ENCODE assay signal across 23 cellular contexts in the genomic region with DNA sequence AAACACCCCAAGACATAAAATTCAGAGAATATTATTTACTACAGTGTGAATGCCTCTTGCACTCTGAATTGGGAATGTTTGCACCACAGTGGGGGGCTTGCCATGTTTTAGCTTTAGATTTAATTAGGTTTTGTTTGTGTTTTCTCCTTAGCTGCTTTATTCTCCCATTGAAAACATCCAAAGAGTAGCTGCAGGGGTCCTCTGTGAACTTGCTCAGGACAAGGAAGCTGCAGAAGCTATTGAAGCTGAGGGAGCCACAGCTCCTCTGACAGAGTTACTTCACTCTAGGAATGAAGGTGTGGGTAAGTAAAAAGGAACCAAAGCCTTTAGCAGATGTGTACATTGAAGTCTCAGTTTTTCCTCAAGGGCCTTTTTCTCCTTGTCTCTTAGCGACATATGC.
"Had no signal": no experiment of that assay in that cellular context is flagged by ENCODE, and none has a peak within 500 bp of the region (broad histone marks: within the 10 kb centered on the region; RNA-seq: fewer than 3 reads in every experiment).

No MANE protein-coding gene starts in this region.

- DNase-seq: activated CD4-positive, alpha-beta T cell treated with anti-CD3 and anti-CD28 coated beads for 1 hour; activated CD4-positive, alpha-beta T cell treated with anti-CD3 and anti-CD28 coated beads, Interleukin-2, amount 50 U/mL, for 4 hours; activated CD8-positive, alpha-beta memory T cell treated with anti-CD3 and anti-CD28 coated beads for 24 hours; activated CD8-positive, alpha-beta memory T cell treated with anti-CD3 and anti-CD28 coated beads, Interleukin-2, amount 50 U/mL, for 48 hours; activated effector memory CD4-positive, alpha-beta T cell treated with Interleukin-2 at 50 U/mL for 16 hours; activated naive CD4-positive, alpha-beta T cell treated with anti-CD3 and anti-CD28 coated beads for 36 hours; activated naive CD8-positive, alpha-beta T cell treated with anti-CD3 and anti-CD28 coated beads, Interleukin-2, amount 10 ng/mL, durations not matched to agents 7 days and 5 days; activated T-cell treated with anti-CD3 and anti-CD28 coated beads, Interleukin-2, amount 50 U/mL, for 72 hours; amniotic stem cell; colonic mucosa; dorsolateral prefrontal cortex; effector memory CD8-positive, alpha-beta T cell; gastrocnemius medialis; left colon; naive B cell; ovary; stimulated activated CD4-positive, alpha-beta T cell treated with anti-CD3 and anti-CD28 coated beads, Interleukin-4, amount 100 ng/mL, for 24 hours; stomach; WERI-Rb-1 had no signal

- H3K27ac Mint-ChIP-seq: activated naive CD8-positive, alpha-beta T cell treated with anti-CD3 and anti-CD28 coated beads, Interleukin-2, amount 10 ng/mL, durations not matched to agents 7 days and 5 days; T-helper 2 cell treated with Interferon-gamma antibody and Interleukin-4, amounts not matched to agents 5 μg/mL and 100 μg/mL, for 36 hours had no signal

- H3K4me3 Mint-ChIP-seq: activated naive CD4-positive, alpha-beta T cell treated with anti-CD3 and anti-CD28 coated beads for 36 hours; activated naive CD8-positive, alpha-beta T cell treated with anti-CD3 and anti-CD28 coated beads, Interleukin-2, amount 10 ng/mL, durations not matched to agents 7 days and 5 days; activated T-cell treated with anti-CD3 and anti-CD28 coated beads, Interleukin-2, amount 50 U/mL, for 72 hours; central memory CD8-positive, alpha-beta T cell; effector memory CD8-positive, alpha-beta T cell; memory B cell; naive B cell; T-helper 2 cell treated with Interferon-gamma antibody and Interleukin-4, amounts not matched to agents 5 μg/mL and 100 μg/mL, for 36 hours had no signal

- H3K9me3 Mint-ChIP-seq: activated naive CD4-positive, alpha-beta T cell treated with anti-CD3 and anti-CD28 coated beads for 36 hours; activated naive CD8-positive, alpha-beta T cell treated with anti-CD3 and anti-CD28 coated beads, Interleukin-2, amount 10 ng/mL, durations not matched to agents 7 days and 5 days; activated T-cell treated with anti-CD3 and anti-CD28 coated beads, Interleukin-2, amount 50 U/mL, for 72 hours; central memory CD8-positive, alpha-beta T cell; effector memory CD8-positive, alpha-beta T cell; memory B cell; naive B cell; neural crest cell; T-helper 2 cell treated with Interferon-gamma antibody and Interleukin-4, amounts not matched to agents 5 μg/mL and 100 μg/mL, for 36 hours had no signal

- H3K4me1 Mint-ChIP-seq: activated naive CD8-positive, alpha-beta T cell treated with anti-CD3 and anti-CD28 coated beads, Interleukin-2, amount 10 ng/mL, durations not matched to agents 7 days and 5 days; memory B cell had no signal

- ATAC-seq: activated T-cell treated with anti-CD3 and anti-CD28 coated beads, Interleukin-2, amount 50 U/mL, for 72 hours; effector memory CD8-positive, alpha-beta T cell; gastrocnemius medialis; left colon had no signal

- H3K27me3 Mint-ChIP-seq: activated naive CD8-positive, alpha-beta T cell treated with anti-CD3 and anti-CD28 coated beads, Interleukin-2, amount 10 ng/mL, durations not matched to agents 7 days and 5 days; central memory CD8-positive, alpha-beta T cell; effector memory CD8-positive, alpha-beta T cell; memory B cell; naive B cell had no signal
